Comparison of ENCODE assay signal across 11 cellular contexts in genomic region chr12:28611115-28611435, GRCh38.
A peak's percentile ranks its signal among the peaks of the same experiment; 100 is the strongest.
DNase-seq lines count a peak whose midpoint lies in the region; ATAC-seq and TF ChIP-seq lines count a peak whose summit lies in the region.
"Had no signal": no experiment of that assay in that cellular context is flagged by ENCODE, and none has a peak within 500 bp of the region (broad histone marks: within the 10 kb centered on the region; RNA-seq: fewer than 3 reads in every experiment).

No MANE protein-coding gene starts in this region.

- no peaks in the 10 kb centered on the region for H3K36me3 ChIP-seq in brain microvascular endothelial cell (replicated peaks)

- no peak for TF ChIP-seq CTCF in HFF-Myc (IDR thresholded peaks at IDR 0.05; ENCODE audit: low read depth, low read length, missing control alignments)
- no peak for TF ChIP-seq CTCF in brain microvascular endothelial cell (IDR thresholded peaks at IDR 0.05; ENCODE audit: low read depth, low read length, missing control alignments)
- TF ChIP-seq CTCF in type B pancreatic cell (conservative IDR thresholded peaks at IDR 0.05): no peak

- H3K27me3 ChIP-seq in brain microvascular endothelial cell (replicated peaks): no peaks in the 10 kb centered on the region

- DNase-seq in AG08395 (ENCODE audit: low spot score) (peak; percentile 73), HFF-Myc (ENCODE audit: extremely low read depth, low read depth) (peak; percentile 37), brain microvascular endothelial cell (peak; percentile 91), hepatic stellate cell (ENCODE audit: low spot score) (peak; percentile 24), NCI-H748 (lab: John Stamatoyannopoulos, UW; ENCODE audit: unreplicated experiment) (no peak), type B pancreatic cell (ENCODE audit: extremely low spot score, unreplicated experiment) (no peak)
- no peak for DNase-seq in activated CD4-positive, alpha-beta T cell treated with anti-CD3 and anti-CD28 coated beads, Interleukin-2, amount 50 U/mL, for 4 hours
- DNase-seq: CD4-positive, alpha-beta T cell; posterior cingulate gyrus; SHP77 had no signal

- H3K4me3 ChIP-seq in HFF-Myc (replicated peaks; ENCODE audit: low read depth, low read length) (no peak overlapping the region), brain microvascular endothelial cell (ENCODE audit: low read depth, low read length) (no peak overlapping the region)

- no peak overlapping the region for H3K27ac Mint-ChIP-seq in type B pancreatic cell
- H3K27ac Mint-ChIP-seq: CD4-positive, alpha-beta T cell had no signal

- H3K27me3 Mint-ChIP-seq in type B pancreatic cell: no peaks in the 10 kb centered on the region

- ATAC-seq in HG02852 (IDR thresholded peaks at IDR 0.05; ENCODE audit: unreplicated experiment): no peak

- peak overlapping the region; percentile 90 for H3K27ac ChIP-seq in brain microvascular endothelial cell

- no peak overlapping the region for H3K4me3 Mint-ChIP-seq in type B pancreatic cell
- H3K4me3 Mint-ChIP-seq: CD4-positive, alpha-beta T cell had no signal

- no peaks in the 10 kb centered on the region for H3K36me3 Mint-ChIP-seq in type B pancreatic cell

- in situ Hi-C loops in brain microvascular endothelial cell (cut with HindIII; ENCODE audit: low pct_ligation_motif_present, low sequenced_read_pairs): no loop called here

- peaks cover 9% of the 10 kb centered on the region for H3K9me3 Mint-ChIP-seq in type B pancreatic cell

- H3K4me1 Mint-ChIP-seq in type B pancreatic cell (ENCODE audit: unreplicated experiment): peaks cover 6% of the 10 kb centered on the region

Comparison
In these comparisons a context has a peak if more than half of its experiments do, and no peak if none do; other contexts are left out.
1. DNase-seq: peak in AG08395 (single experiment), HFF-Myc (single experiment), brain microvascular endothelial cell (single experiment) and hepatic stellate cell (single experiment); none in activated CD4-positive, alpha-beta T cell treated with anti-CD3 and anti-CD28 coated beads, Interleukin-2, amount 50 U/mL, for 4 hours (0 of 2), NCI-H748 (single experiment) and type B pancreatic cell (single experiment).